24 cellular contexts compared by ENCODE assay signal in the genomic region with DNA sequence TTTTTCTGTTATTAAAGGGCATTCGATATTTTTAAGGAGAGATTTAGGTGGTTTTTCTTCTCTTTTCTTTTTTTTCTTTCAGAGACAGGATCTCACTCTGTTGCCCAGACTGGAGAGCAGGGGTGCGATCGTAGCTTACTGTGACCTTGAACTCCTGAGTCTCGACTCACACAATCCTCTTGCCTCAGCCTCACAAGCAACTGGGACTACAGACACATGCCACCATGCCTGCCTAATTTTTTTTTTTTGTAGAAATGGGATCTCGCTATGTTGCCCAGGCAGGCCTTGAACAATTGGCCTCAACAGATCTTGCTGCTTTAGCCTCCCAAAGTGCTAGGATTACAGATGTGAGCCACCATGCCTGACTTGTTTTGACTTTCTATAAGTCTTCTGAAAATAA. TPM values are rescaled to one million over a fixed set of nuclear protein-coding genes. Genes with fewer than 3 reads are reported as not detected.
DNase-seq lines count a peak whose midpoint lies in the region; ATAC-seq, FAIRE-seq and TF ChIP-seq lines count a peak whose summit lies in the region.
"Had no signal": no experiment of that assay in that cellular context is flagged by ENCODE, and none has a peak within 500 bp of the region (broad histone marks: within the 10 kb centered on the region; RNA-seq: fewer than 3 reads in every experiment).

No MANE protein-coding gene starts in this region.

- H3K9me3 Mint-ChIP-seq in activated CD8-positive, alpha-beta T cell treated with anti-CD3 and anti-CD28 coated beads for 36 hours = no peaks in the 10 kb centered on the region
- H3K9me3 Mint-ChIP-seq in activated CD8-positive, alpha-beta T cell treated with anti-CD3 and anti-CD28 coated beads, Interleukin-2, amount 10 ng/mL, durations not matched to agents 7 days and 5 days (ENCODE audit: insufficient read depth) = no peaks in the 10 kb centered on the region
- no peaks in the 10 kb centered on the region for H3K9me3 Mint-ChIP-seq in activated T-helper 2 cell treated with anti-CD3 and anti-CD28 coated beads, Interferon-gamma antibody, Interleukin-2, Interleukin-4, amounts not matched to agents 10 μg/mL and 5 μg/mL and 100 μg/mL, durations not matched to agents 14 hours and 24 hours and 36 hours
- H3K9me3 Mint-ChIP-seq: CD8-positive, alpha-beta memory T cell; GM23338 had no signal

- no peaks in the 10 kb centered on the region for H3K36me3 ChIP-seq in HEK293 (ENCODE audit: control insufficient read depth in 2 of 2, insufficient read depth in 1 of 2, low read length in 2 of 2)
- H3K36me3 ChIP-seq in HAP-1 (replicated peaks) = no peaks in the 10 kb centered on the region
- H3K36me3 ChIP-seq in testis (ENCODE audit: low read depth, missing control alignments) = no peaks in the 10 kb centered on the region
- H3K36me3 ChIP-seq: SJCRH30 had no signal

- H3K4me3 Mint-ChIP-seq in activated CD8-positive, alpha-beta T cell treated with anti-CD3 and anti-CD28 coated beads for 36 hours = no peak overlapping the region
- H3K4me3 Mint-ChIP-seq in activated CD8-positive, alpha-beta T cell treated with anti-CD3 and anti-CD28 coated beads, Interleukin-2, amount 10 ng/mL, durations not matched to agents 7 days and 5 days = no peak overlapping the region
- no peak overlapping the region for H3K4me3 Mint-ChIP-seq in activated T-helper 2 cell treated with anti-CD3 and anti-CD28 coated beads, Interferon-gamma antibody, Interleukin-2, Interleukin-4, amounts not matched to agents 10 μg/mL and 5 μg/mL and 100 μg/mL, durations not matched to agents 14 hours and 24 hours and 36 hours (ENCODE audit: low read depth)
- H3K4me3 Mint-ChIP-seq: CD8-positive, alpha-beta memory T cell; GM23338 had no signal

- no peaks in the 10 kb centered on the region for H3K36me3 Mint-ChIP-seq in activated CD8-positive, alpha-beta T cell treated with anti-CD3 and anti-CD28 coated beads for 36 hours (ENCODE audit: low read depth)
- peaks cover 2% of the 10 kb centered on the region for H3K36me3 Mint-ChIP-seq in activated CD8-positive, alpha-beta T cell treated with anti-CD3 and anti-CD28 coated beads, Interleukin-2, amount 10 ng/mL, durations not matched to agents 7 days and 5 days (ENCODE audit: low read depth)
- H3K36me3 Mint-ChIP-seq in activated T-helper 2 cell treated with anti-CD3 and anti-CD28 coated beads, Interferon-gamma antibody, Interleukin-2, Interleukin-4, amounts not matched to agents 10 μg/mL and 5 μg/mL and 100 μg/mL, durations not matched to agents 14 hours and 24 hours and 36 hours (ENCODE audit: low read depth) = no peaks in the 10 kb centered on the region
- H3K36me3 Mint-ChIP-seq: CD8-positive, alpha-beta memory T cell had no signal

- H3K27ac ChIP-seq in HEK293 (ENCODE audit: extremely low read depth, low read depth, low read length) (no peak overlapping the region), testis (no peak overlapping the region)
- H3K27ac ChIP-seq: C4-2B, SJCRH30 had no signal

- intact Hi-C loops in activated CD8-positive, alpha-beta T cell treated with anti-CD3 and anti-CD28 coated beads for 36 hours (cut with micrococcal nuclease) = loop anchor here (5.0 kb wide), 1 partner anchor 89 kb away; no protein-coding TSS in a partner anchor
- intact Hi-C loops in activated T-helper 2 cell treated with anti-CD3 and anti-CD28 coated beads, Interferon-gamma antibody, Interleukin-2, Interleukin-4, amounts not matched to agents 10 μg/mL and 5 μg/mL and 100 μg/mL, durations not matched to agents 14 hours and 24 hours and 36 hours (cut with micrococcal nuclease) = no loop called here
- intact Hi-C loops in testis (cut with DNase I; ENCODE audit: low total_unique reads) = no loop called here

- CTCF ChIA-PET in activated CD8-positive, alpha-beta T cell treated with anti-CD3 and anti-CD28 coated beads for 36 hours (lab: Charles Lee) = interaction anchor here (2.2 kb wide), 1 partner anchor 25 kb away, joined by 7 read pairs; no protein-coding TSS in a partner anchor
- CTCF ChIA-PET in activated CD8-positive, alpha-beta T cell treated with anti-CD3 and anti-CD28 coated beads, Interleukin-2, amount 10 ng/mL, durations not matched to agents 7 days and 5 days (lab: Charles Lee) = no interaction called here
- CTCF ChIA-PET in HEK293 (lab: Yijun Ruan, JAX) = interaction anchor here (0.7 to 1.1 kb wide), 2 partner anchors 10 to 89 kb away, joined by 3 read pairs; no protein-coding TSS in a partner anchor

- no peak for DNase-seq in activated CD8-positive, alpha-beta T cell treated with anti-CD3 and anti-CD28 coated beads for 36 hours
- DNase-seq in activated CD8-positive, alpha-beta T cell treated with anti-CD3 and anti-CD28 coated beads, Interleukin-2, amount 10 ng/mL, durations not matched to agents 7 days and 5 days = no peak
- DNase-seq in D721Med (ENCODE audit: insufficient read length, low spot score) = no peak
- DNase-seq in activated T-helper 2 cell treated with anti-CD3 and anti-CD28 coated beads, Interferon-gamma antibody, Interleukin-2, Interleukin-4, amounts not matched to agents 10 μg/mL and 5 μg/mL and 100 μg/mL, durations not matched to agents 14 hours and 24 hours and 36 hours (ENCODE audit: low spot score) = no peak
- DNase-seq in HAP-1 (ENCODE audit: low spot score in 2 of 2) = no peak
- no peak for DNase-seq in testis
- DNase-seq in amygdala (lab: John Stamatoyannopoulos, UW) = no peak
- DNase-seq: CD8-positive, alpha-beta memory T cell; EL; GF-D8; IMR-90; NCI-H1105; NCI-H146; NCI-H2029; NCI-H226; NCI-H510A treated with DMSO at 0.1 percent for 48 hours; NCI-H748 treated with DMSO at 0.1 percent for 48 hours; SJCRH30 had no signal

- H3K4me3 ChIP-seq in HEK293 (ENCODE audit: low read depth, low read length) (no peak overlapping the region), HAP-1 (no peak overlapping the region), testis (no peak overlapping the region)
- H3K4me3 ChIP-seq: GM23338, SJCRH30 had no signal

- peaks cover 32% of the 10 kb centered on the region for H3K4me1 Mint-ChIP-seq in activated CD8-positive, alpha-beta T cell treated with anti-CD3 and anti-CD28 coated beads for 36 hours (ENCODE audit: low read depth)
- H3K4me1 Mint-ChIP-seq in activated CD8-positive, alpha-beta T cell treated with anti-CD3 and anti-CD28 coated beads, Interleukin-2, amount 10 ng/mL, durations not matched to agents 7 days and 5 days (ENCODE audit: low read depth) = peaks cover 29% of the 10 kb centered on the region
- peaks cover 60% of the 10 kb centered on the region for H3K4me1 Mint-ChIP-seq in activated T-helper 2 cell treated with anti-CD3 and anti-CD28 coated beads, Interferon-gamma antibody, Interleukin-2, Interleukin-4, amounts not matched to agents 10 μg/mL and 5 μg/mL and 100 μg/mL, durations not matched to agents 14 hours and 24 hours and 36 hours (ENCODE audit: low read depth)
- H3K4me1 Mint-ChIP-seq: GM23338 had no signal

- FAIRE-seq in D721Med (lab: Jason Lieb, UNC) = peak; percentile 41
- FAIRE-seq: A204.1 had no signal

- H3K4me1 ChIP-seq in HEK293 (ENCODE audit: control insufficient read depth, insufficient read depth, low read length) (no peaks in the 10 kb centered on the region), HAP-1 (no peaks in the 10 kb centered on the region), testis (no peaks in the 10 kb centered on the region)

- TF ChIP-seq POLR2A in testis (IDR thresholded peaks at IDR 0.05) = no peak

- no peaks in the 10 kb centered on the region for H3K27me3 ChIP-seq in HAP-1 (ENCODE audit: low read depth)
- H3K27me3 ChIP-seq in testis = no peaks in the 10 kb centered on the region
- H3K27me3 ChIP-seq: SJCRH30 had no signal

- ATAC-seq in activated CD8-positive, alpha-beta T cell treated with anti-CD3 and anti-CD28 coated beads for 36 hours = no peak
- no peak for ATAC-seq in activated CD8-positive, alpha-beta T cell treated with anti-CD3 and anti-CD28 coated beads, Interleukin-2, amount 10 ng/mL, durations not matched to agents 7 days and 5 days
- ATAC-seq: GM23338, HCT116, Panc1 had no signal

- in situ Hi-C loops in HAP-1 (cut with MboI; ENCODE audit: low sequenced_read_pairs) = no loop called here

- H3K27me3 Mint-ChIP-seq in activated CD8-positive, alpha-beta T cell treated with anti-CD3 and anti-CD28 coated beads for 36 hours = peaks cover 5% of the 10 kb centered on the region
- H3K27me3 Mint-ChIP-seq in activated CD8-positive, alpha-beta T cell treated with anti-CD3 and anti-CD28 coated beads, Interleukin-2, amount 10 ng/mL, durations not matched to agents 7 days and 5 days (ENCODE audit: low read depth) = peaks cover 34% of the 10 kb centered on the region
- no peaks in the 10 kb centered on the region for H3K27me3 Mint-ChIP-seq in activated T-helper 2 cell treated with anti-CD3 and anti-CD28 coated beads, Interferon-gamma antibody, Interleukin-2, Interleukin-4, amounts not matched to agents 10 μg/mL and 5 μg/mL and 100 μg/mL, durations not matched to agents 14 hours and 24 hours and 36 hours (ENCODE audit: low read depth)
- H3K27me3 Mint-ChIP-seq: CD8-positive, alpha-beta memory T cell had no signal

- TF ChIP-seq CTCF in activated CD8-positive, alpha-beta T cell treated with anti-CD3 and anti-CD28 coated beads for 36 hours (IDR thresholded peaks at IDR 0.05) = no peak
- no peak for TF ChIP-seq CTCF in D721Med (IDR thresholded peaks at IDR 0.05; ENCODE audit: insufficient read depth, missing control alignments)
- TF ChIP-seq CTCF in HEK293 (tag by site-specific recombination; IDR thresholded peaks at IDR 0.05) = no peak
- TF ChIP-seq CTCF in testis (IDR thresholded peaks at IDR 0.05) = no peak

- peak overlapping the region; percentile 63 for H3K27ac Mint-ChIP-seq in activated CD8-positive, alpha-beta T cell treated with anti-CD3 and anti-CD28 coated beads for 36 hours
- no peak overlapping the region for H3K27ac Mint-ChIP-seq in activated CD8-positive, alpha-beta T cell treated with anti-CD3 and anti-CD28 coated beads, Interleukin-2, amount 10 ng/mL, durations not matched to agents 7 days and 5 days
- peak overlapping the region; percentile 87 for H3K27ac Mint-ChIP-seq in activated T-helper 2 cell treated with anti-CD3 and anti-CD28 coated beads, Interferon-gamma antibody, Interleukin-2, Interleukin-4, amounts not matched to agents 10 μg/mL and 5 μg/mL and 100 μg/mL, durations not matched to agents 14 hours and 24 hours and 36 hours
- H3K27ac Mint-ChIP-seq: CD8-positive, alpha-beta memory T cell; GM23338 had no signal

- no peaks in the 10 kb centered on the region for H3K9me3 ChIP-seq in HEK293 (ENCODE audit: control insufficient read depth, insufficient read depth, low read depth, low read length)
- no peaks in the 10 kb centered on the region for H3K9me3 ChIP-seq in HAP-1
- H3K9me3 ChIP-seq in testis = no peaks in the 10 kb centered on the region
- H3K9me3 ChIP-seq: SJCRH30 had no signal

- POLR2A ChIA-PET in activated CD8-positive, alpha-beta T cell treated with anti-CD3 and anti-CD28 coated beads for 36 hours (lab: Charles Lee) = interaction anchor here (0.7 to 1.9 kb wide), 2 partner anchors 21 to 26 kb away, joined by 3 to 10 read pairs; partner anchors contain the start of gene PMAIP1
- POLR2A ChIA-PET in activated CD8-positive, alpha-beta T cell treated with anti-CD3 and anti-CD28 coated beads, Interleukin-2, amount 10 ng/mL, durations not matched to agents 7 days and 5 days (lab: Charles Lee) = no interaction called here
- POLR2A ChIA-PET in HEK293 (lab: Yijun Ruan, JAX) = no interaction called here

- 81 to 82% methylated on average over 5 of the region's 5 CpGs for WGBS in testis, 2 donors

RNA-seq across cellular contexts. Expression of gene PMAIP1, which starts 26.3 kb away (rescaled TPM):
- total RNA-seq in activated CD8-positive, alpha-beta T cell treated with anti-CD3 and anti-CD28 coated beads for 36 hours = 10 to 100 TPM; 92.8 to 98.9 TPM
- total RNA-seq in activated CD8-positive, alpha-beta T cell treated with anti-CD3 and anti-CD28 coated beads, Interleukin-2, amount 10 ng/mL, durations not matched to agents 7 days and 5 days = 10 to 100 TPM; 26.4 to 30.5 TPM
- 41.8 and 42.0 TPM in 2 replicates for total RNA-seq in activated T-helper 2 cell treated with anti-CD3 and anti-CD28 coated beads, Interferon-gamma antibody, Interleukin-2, Interleukin-4, amounts not matched to agents 10 μg/mL and 5 μg/mL and 100 μg/mL, durations not matched to agents 14 hours and 24 hours and 36 hours
- 1 to 10 TPM; 4.8 to 6.0 TPM for total RNA-seq in testis
- polyA plus RNA-seq in testis (ENCODE audit: insufficient read depth, low read depth, low replicate concordance) = 4.7 TPM
